35 cellular contexts compared by ENCODE assay signal in the genomic region with DNA sequence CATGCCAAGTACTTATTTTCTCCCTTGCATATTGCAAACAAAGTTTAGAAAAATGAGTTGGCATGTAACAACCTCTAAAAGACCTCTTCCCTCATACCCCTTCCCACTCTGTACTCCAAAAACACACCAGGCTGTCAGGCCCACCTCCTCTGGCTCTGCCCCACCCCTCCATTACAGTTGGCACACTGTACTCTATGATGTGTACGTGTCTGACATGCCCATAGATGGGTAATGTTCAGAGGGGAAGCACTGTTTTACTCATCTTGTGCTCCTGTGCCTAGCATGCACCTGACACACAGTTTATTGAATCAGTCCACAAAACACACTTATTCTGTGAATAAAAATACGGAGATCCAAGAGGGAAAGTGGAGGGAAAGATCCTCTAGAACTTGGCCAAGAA. TPM values are rescaled to one million over a fixed set of nuclear protein-coding genes. Genes with fewer than 3 reads are reported as not detected.
"Had no signal": no experiment of that assay in that cellular context is flagged by ENCODE, and none has a peak within 500 bp of the region (broad histone marks: within the 10 kb centered on the region; RNA-seq: fewer than 3 reads in every experiment).

No MANE protein-coding gene starts in this region.

- H3K4me1 Mint-ChIP-seq: nephron, neural progenitor cell had no signal

- H3K9ac ChIP-seq: neural progenitor cell had no signal

- ATAC-seq: foreskin keratinocyte; heart right ventricle; left cardiac atrium; left lung; naive thymus-derived CD4-positive, alpha-beta T cell; stimulated activated memory B cell treated with anti-CD40 and anti-IgM and Interleukin-4, amounts not matched to agents 10 μg/mL and 1 μg/mL and 100 μg/mL, for 72 hours; stimulated activated naive CD8-positive, alpha-beta T cell treated with anti-CD3 and anti-CD28 coated beads, Interleukin-15, Interleukin-2, amounts not matched to agents 100 U/mL and 50 U/mL, for 24 hours had no signal

- DNase-seq: dermis blood vessel endothelial cell; effector memory CD4-positive, alpha-beta T cell; foreskin keratinocyte; glutamatergic neuron; heart right ventricle; hippocampal formation; left cardiac atrium; left lung; mesendoderm; midbrain; naive thymus-derived CD4-positive, alpha-beta T cell; sigmoid colon; stimulated activated CD4-positive, alpha-beta T cell treated with anti-CD3 and anti-CD28 coated beads, Interleukin-2, amount 100 ng/mL, for 24 hours; stimulated activated CD4-positive, alpha-beta T cell treated with anti-CD3 and anti-CD28 coated beads, Interleukin-4, amount 100 ng/mL, for 24 hours; stimulated activated naive CD8-positive, alpha-beta T cell treated with anti-CD3 and anti-CD28 coated beads, Interleukin-15, Interleukin-2, amounts not matched to agents 100 U/mL and 50 U/mL, for 24 hours; substantia nigra; testis; tibial artery had no signal

- FAIRE-seq: endothelial cell of umbilical vein had no signal

- H3K36me3 ChIP-seq: prostate gland, right atrium auricular region had no signal

- H3K27ac Mint-ChIP-seq: naive thymus-derived CD4-positive, alpha-beta T cell; nephron; neural progenitor cell; stimulated activated memory B cell treated with anti-CD40 and anti-IgM and Interleukin-4, amounts not matched to agents 10 μg/mL and 1 μg/mL and 100 μg/mL, for 72 hours; type B pancreatic cell had no signal

- H3K27me3 Mint-ChIP-seq: naive thymus-derived CD4-positive, alpha-beta T cell; stimulated activated memory B cell treated with anti-CD40 and anti-IgM and Interleukin-4, amounts not matched to agents 10 μg/mL and 1 μg/mL and 100 μg/mL, for 72 hours; type B pancreatic cell had no signal

- H3K27ac ChIP-seq: coronary artery, esophagus muscularis mucosa, foreskin keratinocyte, heart right ventricle, left lung, prostate gland, right atrium auricular region, sigmoid colon, testis, tibial artery had no signal

- H3K4me1 ChIP-seq: esophagus muscularis mucosa, heart right ventricle, left lung, neural progenitor cell, prostate gland, right atrium auricular region, sigmoid colon, testis, tibial artery had no signal

- H3K4me2 ChIP-seq: neural progenitor cell had no signal

- H3K27me3 ChIP-seq: esophagus muscularis mucosa, foreskin keratinocyte, heart right ventricle, left lung, neural progenitor cell, right atrium auricular region, sigmoid colon, testis, tibial artery had no signal

- H3K9me3 ChIP-seq: esophagus muscularis mucosa, heart right ventricle, left lung, prostate gland, right atrium auricular region, sigmoid colon, testis, tibial artery had no signal

- H2AFZ ChIP-seq: neural progenitor cell had no signal

- H3K4me3 Mint-ChIP-seq: naive thymus-derived CD4-positive, alpha-beta T cell; nephron; neural progenitor cell; stimulated activated memory B cell treated with anti-CD40 and anti-IgM and Interleukin-4, amounts not matched to agents 10 μg/mL and 1 μg/mL and 100 μg/mL, for 72 hours; type B pancreatic cell had no signal

- H3K4me3 ChIP-seq: coronary artery, esophagus muscularis mucosa, heart right ventricle, left lung, neural progenitor cell, prostate gland, right atrium auricular region, sigmoid colon, testis, tibial artery had no signal

- H3K9me3 Mint-ChIP-seq: naive thymus-derived CD4-positive, alpha-beta T cell; nephron; neural progenitor cell; stimulated activated memory B cell treated with anti-CD40 and anti-IgM and Interleukin-4, amounts not matched to agents 10 μg/mL and 1 μg/mL and 100 μg/mL, for 72 hours; type B pancreatic cell had no signal

RNA-seq across cellular contexts. Expression of gene SERPINE3, which starts 45.6 kb away (rescaled TPM):
- total RNA-seq: dermis blood vessel endothelial cell; endothelial cell of umbilical vein; epithelial cell of proximal tubule; esophagus muscularis mucosa; fibroblast of lung; foreskin keratinocyte; heart right ventricle; kidney epithelial cell; left cardiac atrium; left lung; lung microvascular endothelial cell; mucosa of gallbladder; naive thymus-derived CD4-positive, alpha-beta T cell; osteocyte; prostate gland; right atrium auricular region; skeletal muscle tissue had no signal
- polyA plus RNA-seq: endothelial cell of umbilical vein; fibroblast of lung; foreskin keratinocyte; naive thymus-derived CD4-positive, alpha-beta T cell; sigmoid colon; urinary bladder had no signal
